ENCODE assay signal across 1 cellular context in the genomic region with DNA sequence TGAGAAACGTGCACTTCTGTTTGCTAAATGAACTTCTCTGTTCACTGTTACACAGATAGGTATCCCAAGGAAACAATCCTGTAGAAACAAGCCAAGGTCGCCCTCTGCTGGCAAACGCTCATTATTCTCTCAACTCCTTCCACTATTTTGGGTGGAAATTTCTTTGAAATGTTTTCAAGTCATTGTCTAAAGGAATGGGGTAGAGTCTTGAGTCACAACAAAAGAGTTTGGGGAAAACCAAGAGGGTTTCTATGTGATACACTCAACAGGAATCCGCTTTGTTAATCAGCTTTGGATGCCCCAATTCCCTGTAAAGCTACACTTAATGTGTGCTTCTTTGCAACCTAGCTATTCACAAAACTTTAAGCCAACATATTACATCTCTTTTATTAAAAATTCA.
TF ChIP-seq lines count a peak whose summit lies in the region.

No MANE protein-coding gene starts in this region.

TF ChIP-seq in GM23338, 12 proteins besides CTCF, POLR2A, EP300 and RAD21 (continued from another document):
- TF ChIP-seq, protein P1, sequence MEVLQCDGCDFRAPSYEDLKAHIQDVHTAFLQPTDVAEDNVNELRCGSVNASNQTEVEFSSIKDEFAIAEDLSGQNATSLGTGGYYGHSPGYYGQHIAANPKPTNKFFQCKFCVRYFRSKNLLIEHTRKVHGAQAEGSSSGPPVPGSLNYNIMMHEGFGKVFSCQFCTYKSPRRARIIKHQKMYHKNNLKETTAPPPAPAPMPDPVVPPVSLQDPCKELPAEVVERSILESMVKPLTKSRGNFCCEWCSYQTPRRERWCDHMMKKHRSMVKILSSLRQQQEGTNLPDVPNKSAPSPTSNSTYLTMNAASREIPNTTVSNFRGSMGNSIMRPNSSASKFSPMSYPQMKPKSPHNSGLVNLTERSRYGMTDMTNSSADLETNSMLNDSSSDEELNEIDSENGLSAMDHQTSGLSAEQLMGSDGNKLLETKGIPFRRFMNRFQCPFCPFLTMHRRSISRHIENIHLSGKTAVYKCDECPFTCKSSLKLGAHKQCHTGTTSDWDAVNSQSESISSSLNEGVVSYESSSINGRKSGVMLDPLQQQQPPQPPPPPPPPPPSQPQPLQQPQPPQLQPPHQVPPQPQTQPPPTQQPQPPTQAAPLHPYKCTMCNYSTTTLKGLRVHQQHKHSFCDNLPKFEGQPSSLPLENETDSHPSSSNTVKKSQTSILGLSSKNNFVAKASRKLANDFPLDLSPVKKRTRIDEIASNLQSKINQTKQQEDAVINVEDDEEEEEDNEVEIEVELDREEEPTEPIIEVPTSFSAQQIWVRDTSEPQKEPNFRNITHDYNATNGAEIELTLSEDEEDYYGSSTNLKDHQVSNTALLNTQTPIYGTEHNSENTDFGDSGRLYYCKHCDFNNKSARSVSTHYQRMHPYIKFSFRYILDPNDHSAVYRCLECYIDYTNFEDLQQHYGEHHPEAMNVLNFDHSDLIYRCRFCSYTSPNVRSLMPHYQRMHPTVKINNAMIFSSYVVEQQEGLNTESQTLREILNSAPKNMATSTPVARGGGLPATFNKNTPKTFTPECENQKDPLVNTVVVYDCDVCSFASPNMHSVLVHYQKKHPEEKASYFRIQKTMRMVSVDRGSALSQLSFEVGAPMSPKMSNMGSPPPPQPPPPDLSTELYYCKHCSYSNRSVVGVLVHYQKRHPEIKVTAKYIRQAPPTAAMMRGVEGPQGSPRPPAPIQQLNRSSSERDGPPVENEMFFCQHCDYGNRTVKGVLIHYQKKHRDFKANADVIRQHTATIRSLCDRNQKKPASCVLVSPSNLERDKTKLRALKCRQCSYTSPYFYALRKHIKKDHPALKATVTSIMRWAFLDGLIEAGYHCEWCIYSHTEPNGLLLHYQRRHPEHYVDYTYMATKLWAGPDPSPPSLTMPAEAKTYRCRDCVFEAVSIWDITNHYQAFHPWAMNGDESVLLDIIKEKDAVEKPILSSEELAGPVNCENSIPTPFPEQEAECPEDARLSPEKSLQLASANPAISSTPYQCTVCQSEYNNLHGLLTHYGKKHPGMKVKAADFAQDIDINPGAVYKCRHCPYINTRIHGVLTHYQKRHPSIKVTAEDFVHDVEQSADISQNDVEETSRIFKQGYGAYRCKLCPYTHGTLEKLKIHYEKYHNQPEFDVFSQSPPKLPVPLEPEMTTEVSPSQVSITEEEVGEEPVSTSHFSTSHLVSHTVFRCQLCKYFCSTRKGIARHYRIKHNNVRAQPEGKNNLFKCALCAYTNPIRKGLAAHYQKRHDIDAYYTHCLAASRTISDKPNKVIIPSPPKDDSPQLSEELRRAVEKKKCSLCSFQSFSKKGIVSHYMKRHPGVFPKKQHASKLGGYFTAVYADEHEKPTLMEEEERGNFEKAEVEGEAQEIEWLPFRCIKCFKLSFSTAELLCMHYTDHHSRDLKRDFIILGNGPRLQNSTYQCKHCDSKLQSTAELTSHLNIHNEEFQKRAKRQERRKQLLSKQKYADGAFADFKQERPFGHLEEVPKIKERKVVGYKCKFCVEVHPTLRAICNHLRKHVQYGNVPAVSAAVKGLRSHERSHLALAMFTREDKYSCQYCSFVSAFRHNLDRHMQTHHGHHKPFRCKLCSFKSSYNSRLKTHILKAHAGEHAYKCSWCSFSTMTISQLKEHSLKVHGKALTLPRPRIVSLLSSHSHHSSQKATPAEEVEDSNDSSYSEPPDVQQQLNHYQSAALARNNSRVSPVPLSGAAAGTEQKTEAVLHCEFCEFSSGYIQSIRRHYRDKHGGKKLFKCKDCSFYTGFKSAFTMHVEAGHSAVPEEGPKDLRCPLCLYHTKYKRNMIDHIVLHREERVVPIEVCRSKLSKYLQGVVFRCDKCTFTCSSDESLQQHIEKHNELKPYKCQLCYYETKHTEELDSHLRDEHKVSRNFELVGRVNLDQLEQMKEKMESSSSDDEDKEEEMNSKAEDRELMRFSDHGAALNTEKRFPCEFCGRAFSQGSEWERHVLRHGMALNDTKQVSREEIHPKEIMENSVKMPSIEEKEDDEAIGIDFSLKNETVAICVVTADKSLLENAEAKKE (CRISPR knock-in tag; IDR thresholded peaks at IDR 0.05): no peak
- TF ChIP-seq STAT1 (IDR thresholded peaks at IDR 0.05; ENCODE audit: unreplicated experiment) (no peak), ZNF114 (CRISPR knock-in tag; IDR thresholded peaks at IDR 0.05) (no peak), EZH2 (IDR thresholded peaks at IDR 0.05; ENCODE audit: low read depth, unreplicated experiment) (no peak), ZNF331 (CRISPR knock-in tag; IDR thresholded peaks at IDR 0.05; ENCODE audit: low read depth) (no peak), JUNB (IDR thresholded peaks at IDR 0.05; ENCODE audit: unreplicated experiment) (no peak), POLR2AphosphoS5 (IDR thresholded peaks at IDR 0.05; ENCODE audit: low read depth) (no peak), CREB1 (CRISPR knock-in tag; IDR thresholded peaks at IDR 0.05; ENCODE audit: low read depth) (no peak), NANOG (IDR thresholded peaks at IDR 0.05; ENCODE audit: borderline replicate concordance) (no peak)
- TF ChIP-seq, protein P2, sequence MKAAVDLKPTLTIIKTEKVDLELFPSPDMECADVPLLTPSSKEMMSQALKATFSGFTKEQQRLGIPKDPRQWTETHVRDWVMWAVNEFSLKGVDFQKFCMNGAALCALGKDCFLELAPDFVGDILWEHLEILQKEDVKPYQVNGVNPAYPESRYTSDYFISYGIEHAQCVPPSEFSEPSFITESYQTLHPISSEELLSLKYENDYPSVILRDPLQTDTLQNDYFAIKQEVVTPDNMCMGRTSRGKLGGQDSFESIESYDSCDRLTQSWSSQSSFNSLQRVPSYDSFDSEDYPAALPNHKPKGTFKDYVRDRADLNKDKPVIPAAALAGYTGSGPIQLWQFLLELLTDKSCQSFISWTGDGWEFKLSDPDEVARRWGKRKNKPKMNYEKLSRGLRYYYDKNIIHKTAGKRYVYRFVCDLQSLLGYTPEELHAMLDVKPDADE (IDR thresholded peaks at IDR 0.05): no peak
